11 cellular contexts compared by ENCODE assay signal in genomic region chr18:24027156-24027555, GRCh38. TPM values are rescaled to one million over a fixed set of nuclear protein-coding genes. Genes with fewer than 3 reads are reported as not detected.
DNase-seq lines count a peak whose midpoint lies in the region; ATAC-seq and TF ChIP-seq lines count a peak whose summit lies in the region.
"Had no signal": no experiment of that assay in that cellular context is flagged by ENCODE, and none has a peak within 500 bp of the region (broad histone marks: within the 10 kb centered on the region; RNA-seq: fewer than 3 reads in every experiment).

No MANE protein-coding gene starts in this region.

- WGBS in psoas muscle, 3 donors = 25 to 58% (median 29%) methylated on average over 9 of the region's 9 CpGs

- H3K36me3 ChIP-seq in BLaER1 treated with 17β-estradiol and CSF1 and Interleukin-3, amounts not matched to agents 10 nM and 100 nM = peaks cover 8 to 73% (median 54%) of the 10 kb centered on the region in 11 experiments
- no peaks in the 10 kb centered on the region for H3K36me3 ChIP-seq in psoas muscle (ENCODE audit: insufficient read depth in 1 of 2, low read depth in 1 of 2)
- H3K36me3 ChIP-seq: SJSA1 had no signal

- H3K9ac ChIP-seq in BLaER1 treated with 17β-estradiol and CSF1 and Interleukin-3, amounts not matched to agents 10 nM and 100 nM = peak overlapping the region in 2 of 11 experiments; percentile 14 to 28; a peak in 1 of 22 replicates

- H3K9me3 ChIP-seq in BLaER1 treated with 17β-estradiol and CSF1 and Interleukin-3, amounts not matched to agents 10 nM and 100 nM (replicated peaks in 1 of 11) = 0 out of 22 replicates have a peak, but pooled peaks cover 0 to 11% (median 0%) of the 10 kb centered on the region in 11 experiments
- no peaks in the 10 kb centered on the region for H3K9me3 ChIP-seq in psoas muscle
- H3K9me3 ChIP-seq: SJSA1 had no signal

- H3K4me2 ChIP-seq in BLaER1 treated with 17β-estradiol and CSF1 and Interleukin-3, amounts not matched to agents 10 nM and 100 nM = peak overlapping the region; percentile 4 to 76 (median 63); a peak in 17 of 22 replicates

- TF ChIP-seq CTCF in epithelial cell of esophagus (IDR thresholded peaks at IDR 0.05; ENCODE audit: insufficient read depth, low read depth, low read length, missing control alignments) (no peak), psoas muscle (IDR thresholded peaks at IDR 0.05) (no peak)

- H3K4me1 ChIP-seq in BLaER1 treated with 17β-estradiol and CSF1 and Interleukin-3, amounts not matched to agents 10 nM and 100 nM = peaks cover 31 to 55% (median 41%) of the 10 kb centered on the region in 10 experiments
- no peaks in the 10 kb centered on the region for H3K4me1 ChIP-seq in psoas muscle

- H4K20me1 ChIP-seq in BLaER1 treated with 17β-estradiol and CSF1 and Interleukin-3, amounts not matched to agents 10 nM and 100 nM = peaks cover 3 to 92% (median 35%) of the 10 kb centered on the region in 11 experiments; a peak in 20 of 22 replicates

- H3K27ac ChIP-seq in BLaER1 treated with 17β-estradiol and CSF1 and Interleukin-3, amounts not matched to agents 10 nM and 100 nM = peak overlapping the region in 9 of 11 experiments; percentile 15 to 69 (median 40); a peak in 12 of 22 replicates
- H3K27ac ChIP-seq in psoas muscle = no peak overlapping the region
- H3K27ac ChIP-seq: SJSA1 had no signal

- DNase-seq in NCI-H226 = peak; percentile 87
- peak; percentile 93 for DNase-seq in epithelial cell of esophagus (ENCODE audit: low read depth)
- DNase-seq in psoas muscle = peak; percentile 59 to 72
- DNase-seq in activated naive CD4-positive, alpha-beta T cell (lab: John Stamatoyannopoulos, UW) = no peak
- DNase-seq in activated CD4-positive, CD25-positive, alpha-beta regulatory T cell treated with anti-CD3 and anti-CD28 coated beads, Interleukin-2, amount 50 U/mL, for 72 hours = no peak
- no peak for DNase-seq in NCI-H1048 (lab: John Stamatoyannopoulos, UW)
- DNase-seq: GOT3, naive B cell had no signal

- intact Hi-C loops in psoas muscle (cut with DNase I) = no loop called here

- ATAC-seq in psoas muscle = peak in 3 of 4 donors; percentile 63 to 72 (median 71)
- no peak for ATAC-seq in HG02938 (IDR thresholded peaks at IDR 0.05; ENCODE audit: unreplicated experiment)

- no peak overlapping the region for H3K4me3 ChIP-seq in BLaER1 treated with 17β-estradiol and CSF1 and Interleukin-3, amounts not matched to agents 10 nM and 100 nM
- H3K4me3 ChIP-seq in epithelial cell of esophagus (ENCODE audit: low read length) (no peak overlapping the region), psoas muscle (no peak overlapping the region)
- H3K4me3 ChIP-seq: SJSA1 had no signal

- no peaks in the 10 kb centered on the region for H3K27me3 ChIP-seq in BLaER1 treated with 17β-estradiol and CSF1 and Interleukin-3, amounts not matched to agents 10 nM and 100 nM
- H3K27me3 ChIP-seq in psoas muscle (ENCODE audit: insufficient read depth in 3 of 3, low read length in 2 of 3) = peaks cover 0 to 2% (median 0%) of the 10 kb centered on the region in 3 donors
- H3K27me3 ChIP-seq: SJSA1 had no signal

RNA-seq across cellular contexts. Expression of gene TTC39C, which starts 12.6 kb away (rescaled TPM):
- 1 to 10 TPM; 1.2 to 2.4 (median 1.7) TPM for total RNA-seq in psoas muscle
- polyA plus RNA-seq in psoas muscle = 1 to 10 TPM in 1 of 3 donors, under 1 TPM in 2; 0.48 to 1.1 (median 0.51) TPM

Comparison
In these comparisons a context has a peak if more than half of its experiments do, and no peak if none do; other contexts are left out.
1. DNase-seq: peak in NCI-H226 (single experiment), epithelial cell of esophagus (single experiment) and psoas muscle (2 of 2); none in activated naive CD4-positive, alpha-beta T cell (0 of 4), activated CD4-positive, CD25-positive, alpha-beta regulatory T cell treated with anti-CD3 and anti-CD28 coated beads, Interleukin-2, amount 50 U/mL, for 72 hours (single experiment) and NCI-H1048 (single experiment).